Comparison of ENCODE assay signal across 9 cellular contexts in genomic region chr2:74459377-74460118, GRCh38. TPM values are rescaled to one million over a fixed set of nuclear protein-coding genes. Genes with fewer than 3 reads are reported as not detected.
A peak's percentile ranks its signal among the peaks of the same experiment; 100 is the strongest.
DNase-seq lines count a peak whose midpoint lies in the region; ATAC-seq and TF ChIP-seq lines count a peak whose summit lies in the region.
"Had no signal": no experiment of that assay in that cellular context is flagged by ENCODE, and none has a peak within 500 bp of the region (broad histone marks: within the 10 kb centered on the region; RNA-seq: fewer than 3 reads in every experiment).

No MANE protein-coding gene starts in this region.

- H3K9me3 ChIP-seq in SK-N-MC (ENCODE audit: low read depth, low read length) (no peaks in the 10 kb centered on the region), esophagus squamous epithelium (no peaks in the 10 kb centered on the region), smooth muscle cell (replicated peaks; ENCODE audit: low read depth) (no peaks in the 10 kb centered on the region)

- 59 to 70% methylated on average over 14 of the region's 14 CpGs for WGBS in esophagus squamous epithelium, 2 donors
- WGBS in smooth muscle cell (ENCODE audit: low lambda C conversion rate): 88% methylated on average over 14 of the region's 14 CpGs

- intact Hi-C loops in activated CD4-positive, alpha-beta T cell treated with anti-CD3 and anti-CD28 coated beads for 36 hours (cut with DNase I, micrococcal nuclease): loop anchor here in 1 of 2 experiments (5.0 kb wide), 2 partner anchors 378 to 532 kb away; partner anchors contain the start of gene DGUOK
- intact Hi-C loops in esophagus squamous epithelium (cut with DNase I): no loop called here

- ATAC-seq in activated CD4-positive, alpha-beta T cell treated with anti-CD3 and anti-CD28 coated beads for 36 hours: no peak
- no peak for ATAC-seq in GM18517 (IDR thresholded peaks at IDR 0.05; ENCODE audit: unreplicated experiment)

- peaks cover 39% of the 10 kb centered on the region for H3K4me1 Mint-ChIP-seq in activated CD4-positive, alpha-beta T cell treated with anti-CD3 and anti-CD28 coated beads for 36 hours

- TF ChIP-seq POLR2A in esophagus squamous epithelium (IDR thresholded peaks at IDR 0.05): no peak

- no peaks in the 10 kb centered on the region for H4K20me1 ChIP-seq in smooth muscle cell (ENCODE audit: low read depth)

- peak overlapping the region; percentile 90 for H3K4me3 Mint-ChIP-seq in activated CD4-positive, alpha-beta T cell treated with anti-CD3 and anti-CD28 coated beads for 36 hours

- no peak overlapping the region for H2AFZ ChIP-seq in smooth muscle cell (ENCODE audit: low read depth)

- H3K36me3 Mint-ChIP-seq in activated CD4-positive, alpha-beta T cell treated with anti-CD3 and anti-CD28 coated beads for 36 hours (ENCODE audit: low read depth): peaks cover 31% of the 10 kb centered on the region

- H3K79me2 ChIP-seq in smooth muscle cell (ENCODE audit: low read depth): peaks cover 45% of the 10 kb centered on the region

- peak overlapping the region; percentile 99 for H3K27ac Mint-ChIP-seq in activated CD4-positive, alpha-beta T cell treated with anti-CD3 and anti-CD28 coated beads for 36 hours

- H3K4me3 ChIP-seq in SK-N-MC (peak overlapping the region; percentile 99), esophagus squamous epithelium (peak overlapping the region in 3 of 4 donors; percentile 70 to 84 (median 73)), smooth muscle cell (peak overlapping the region; percentile 85)

- H3K9ac ChIP-seq in SK-N-MC (ENCODE audit: insufficient read length): no peak overlapping the region
- no peak overlapping the region for H3K9ac ChIP-seq in smooth muscle cell (ENCODE audit: low read depth)

- no peaks in the 10 kb centered on the region for H3K27me3 ChIP-seq in esophagus squamous epithelium
- no peaks in the 10 kb centered on the region for H3K27me3 ChIP-seq in smooth muscle cell (ENCODE audit: low read depth)

- H3K4me1 ChIP-seq in esophagus squamous epithelium (peaks cover 41 to 62% (median 42%) of the 10 kb centered on the region in 3 donors), smooth muscle cell (ENCODE audit: low read depth) (peaks cover 26% of the 10 kb centered on the region)

- CTCF ChIA-PET in activated CD4-positive, alpha-beta T cell treated with anti-CD3 and anti-CD28 coated beads for 36 hours (lab: Charles Lee): interaction anchor here (0.6 to 6.6 kb wide), 5 partner anchors 8 to 129 kb away, joined by 4 to 62 read pairs (median 14); partner anchors contain the start of genes CCDC142, MRPL53 and TTC31

- no peak overlapping the region for H3K27ac ChIP-seq in SK-N-MC
- H3K27ac ChIP-seq in esophagus squamous epithelium: peak overlapping the region in 1 of 4 donors; percentile 86
- no peak overlapping the region for H3K27ac ChIP-seq in smooth muscle cell (ENCODE audit: low read depth)

- no peaks in the 10 kb centered on the region for H3K27me3 Mint-ChIP-seq in activated CD4-positive, alpha-beta T cell treated with anti-CD3 and anti-CD28 coated beads for 36 hours

- H3K4me2 ChIP-seq in smooth muscle cell: peak overlapping the region; percentile 98

- H3F3A ChIP-seq in smooth muscle cell (ENCODE audit: low read depth): peaks cover 23% of the 10 kb centered on the region

- no peak for TF ChIP-seq CTCF in esophagus squamous epithelium (IDR thresholded peaks at IDR 0.05)
- TF ChIP-seq CTCF in smooth muscle cell (IDR thresholded peaks at IDR 0.05; ENCODE audit: borderline replicate concordance, insufficient read depth, poor library complexity, severe bottlenecking): no peak

- DNase-seq in activated CD4-positive, alpha-beta T cell treated with anti-CD3 and anti-CD28 coated beads for 36 hours: no peak
- DNase-seq in activated CD4-positive, alpha-beta T cell treated with anti-CD3 and anti-CD28 coated beads for 4 hours: no peak
- DNase-seq in SK-N-MC (ENCODE audit: low read depth, low spot score) (no peak), esophagus squamous epithelium (lab: John Stamatoyannopoulos, UW) (no peak), smooth muscle cell (lab: John Stamatoyannopoulos, UW; ENCODE audit: unreplicated experiment) (no peak), NCI-H187 (lab: John Stamatoyannopoulos, UW) (no peak), NCI-H510A treated with DMSO at 0.1 percent for 48 hours (lab: John Stamatoyannopoulos, UW) (no peak)
- DNase-seq: NCI-H1105 treated with DMSO at 0.1 percent for 48 hours had no signal

- H3K36me3 ChIP-seq in SK-N-MC (ENCODE audit: insufficient read depth, low read length) (peaks cover 17% of the 10 kb centered on the region; the same call in 1 of the 2 replicates), esophagus squamous epithelium (peaks cover 0 to 29% (median 7%) of the 10 kb centered on the region in 3 donors), smooth muscle cell (ENCODE audit: low read depth) (no peaks in the 10 kb centered on the region)

- POLR2A ChIA-PET in activated CD4-positive, alpha-beta T cell treated with anti-CD3 and anti-CD28 coated beads for 36 hours (lab: Charles Lee): interaction anchor here (2.3 kb wide), 1 partner anchor 23 kb away, joined by 18 read pairs; the partner anchor contains the start of genes CCDC142 and TTC31

- no peaks in the 10 kb centered on the region for H3K9me3 Mint-ChIP-seq in activated CD4-positive, alpha-beta T cell treated with anti-CD3 and anti-CD28 coated beads for 36 hours (ENCODE audit: low read depth)

RNA-seq across cellular contexts. Expression of gene WBP1, which starts 1.3 kb away (rescaled TPM):
- 10 to 100 TPM; 24.9 to 30.2 TPM for total RNA-seq in activated CD4-positive, alpha-beta T cell treated with anti-CD3 and anti-CD28 coated beads for 36 hours
- 10 to 100 TPM; 14.2 to 34.1 (median 25.3) TPM for total RNA-seq in esophagus squamous epithelium
- total RNA-seq in smooth muscle cell: 63.9 and 90.8 TPM in 2 replicates
- 117 and 123 TPM in 2 replicates for polyA plus RNA-seq in smooth muscle cell

RNA-seq across cellular contexts. Expression of gene INO80B, which starts 4.7 kb away (rescaled TPM):
- total RNA-seq in activated CD4-positive, alpha-beta T cell treated with anti-CD3 and anti-CD28 coated beads for 36 hours: 10 to 100 TPM; 24.2 to 25.6 TPM
- 10 to 100 TPM in 3 of 4 donors, 1 to 10 TPM in 1; 5.4 to 41.9 (median 20.3) TPM for total RNA-seq in esophagus squamous epithelium
- 4.7 and 8.0 TPM in 2 replicates for total RNA-seq in smooth muscle cell
- 10.4 and 23.0 TPM in 2 replicates for polyA plus RNA-seq in smooth muscle cell

RNA-seq across cellular contexts. Expression of gene MOGS, which starts 5.6 kb away (rescaled TPM):
- total RNA-seq in activated CD4-positive, alpha-beta T cell treated with anti-CD3 and anti-CD28 coated beads for 36 hours: 10 to 100 TPM; 44.2 to 48.9 TPM
- total RNA-seq in esophagus squamous epithelium (10 to 100 TPM; 29.3 to 37.4 (median 33.9) TPM), smooth muscle cell (46.2 and 49.0 TPM in 2 replicates)
- 38.3 and 45.5 TPM in 2 replicates for polyA plus RNA-seq in smooth muscle cell

RNA-seq across cellular contexts. Expression of gene MRPL53, which starts 12.9 kb away (rescaled TPM):
- total RNA-seq in activated CD4-positive, alpha-beta T cell treated with anti-CD3 and anti-CD28 coated beads for 36 hours: 10 to 100 TPM; 87.4 to 88.5 TPM
- 10 to 100 TPM; 10.7 to 25.2 (median 22.1) TPM for total RNA-seq in esophagus squamous epithelium
- 12.0 and 18.2 TPM in 2 replicates for total RNA-seq in smooth muscle cell
- 76.8 and 85.4 TPM in 2 replicates for polyA plus RNA-seq in smooth muscle cell

RNA-seq across cellular contexts. Expression of gene RTKN, which starts 17.8 kb away (rescaled TPM):
- total RNA-seq in activated CD4-positive, alpha-beta T cell treated with anti-CD3 and anti-CD28 coated beads for 36 hours: 1 to 10 TPM; 1.8 to 2.5 TPM
- total RNA-seq in esophagus squamous epithelium: 10 to 100 TPM; 20.2 to 37.8 (median 27.9) TPM
- total RNA-seq in smooth muscle cell: 31.4 and 32.5 TPM in 2 replicates
- 60.5 and 69.7 TPM in 2 replicates for polyA plus RNA-seq in smooth muscle cell
